ENCODE assay signal across 19 cellular contexts in the genomic region with DNA sequence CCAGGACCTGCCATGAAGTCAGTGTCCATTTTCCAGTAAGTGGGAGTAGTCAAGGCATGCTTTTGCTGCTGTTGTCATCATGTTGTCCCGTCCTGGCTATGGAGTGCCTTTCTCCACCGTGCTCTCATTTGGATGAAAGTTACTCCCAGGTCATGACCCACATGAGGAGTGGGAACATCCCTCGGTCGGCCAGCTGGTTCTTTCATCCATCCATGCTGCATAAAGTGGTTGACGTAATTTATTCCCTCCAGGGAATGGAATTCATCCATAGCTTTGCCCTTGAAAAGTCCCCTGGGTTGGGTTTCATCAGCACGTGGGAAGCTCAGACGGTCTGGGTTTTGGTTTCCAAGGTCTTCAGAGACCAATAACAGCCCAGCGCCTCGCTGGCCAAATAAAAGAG. TPM values are rescaled to one million over a fixed set of nuclear protein-coding genes. Genes with fewer than 3 reads are reported as not detected.
"Had no signal": no experiment of that assay in that cellular context is flagged by ENCODE, and none has a peak within 500 bp of the region (broad histone marks: within the 10 kb centered on the region; RNA-seq: fewer than 3 reads in every experiment).

No MANE protein-coding gene starts in this region.

- H3K9me3 ChIP-seq: colonic mucosa, SJSA1, upper lobe of left lung had no signal

- H3K4me3 ChIP-seq: colonic mucosa, SJSA1, spleen, upper lobe of left lung had no signal

- FAIRE-seq: astrocyte had no signal

- ATAC-seq: activated CD4-positive, alpha-beta T cell treated with anti-CD3 and anti-CD28 coated beads for 36 hours; activated CD8-positive, alpha-beta T cell treated with anti-CD3 and anti-CD28 coated beads, Interleukin-2, amount 10 ng/mL, durations not matched to agents 7 days and 5 days; activated naive CD8-positive, alpha-beta T cell treated with anti-CD3 and anti-CD28 coated beads, Interleukin-2, amount 50 U/mL, for 24 hours; stimulated activated memory B cell treated with anti-CD40 and anti-IgM and Interleukin-4, amounts not matched to agents 10 μg/mL and 1 μg/mL and 100 μg/mL, for 72 hours had no signal

- DNase-seq: activated CD4-positive, alpha-beta T cell treated with anti-CD3 and anti-CD28 coated beads for 36 hours; activated CD8-positive, alpha-beta memory T cell treated with anti-CD3 and anti-CD28 coated beads, Interleukin-2, amount 50 U/mL, for 48 hours; activated CD8-positive, alpha-beta T cell treated with anti-CD3 and anti-CD28 coated beads, Interleukin-2, amount 10 ng/mL, durations not matched to agents 7 days and 5 days; activated naive CD4-positive, alpha-beta T cell treated with Interleukin-2 at 50 U/mL for 16 hours; activated naive CD8-positive, alpha-beta T cell treated with anti-CD3 and anti-CD28 coated beads, Interleukin-2, amount 50 U/mL, for 24 hours; caudate nucleus; colonic mucosa; effector CD4-positive, alpha-beta T cell; immature natural killer cell; occipital lobe; spleen; stimulated activated CD4-positive, alpha-beta T cell treated with anti-CD3 and anti-CD28 coated beads, Interleukin-1b, Interleukin-23, amount 100 ng/mL, for 48 hours; substantia nigra; T-helper 9 cell; upper lobe of left lung had no signal

- H3K36me3 ChIP-seq: colonic mucosa, SJSA1, spleen, upper lobe of left lung had no signal

- H3K27ac ChIP-seq: colonic mucosa, SJSA1, spleen, upper lobe of left lung had no signal

- H3K27me3 ChIP-seq: colonic mucosa, upper lobe of left lung had no signal

- H3K4me1 ChIP-seq: colonic mucosa, SJSA1, spleen, upper lobe of left lung had no signal

RNA-seq across cellular contexts. Expression of gene PLA2G2A, which starts 11.6 kb away (rescaled TPM):
- total RNA-seq: activated CD4-positive, alpha-beta T cell treated with anti-CD3 and anti-CD28 coated beads for 36 hours; activated CD8-positive, alpha-beta T cell treated with anti-CD3 and anti-CD28 coated beads, Interleukin-2, amount 10 ng/mL, durations not matched to agents 7 days and 5 days; activated T-helper 1 cell treated with anti-CD3 and anti-CD28 coated beads, Interleukin-12 subunit alpha, Interleukin-12 subunit beta, Interleukin-2, Interleukin-4 antibody, amounts not matched to agents 30 ng/mL and 10 ng/mL and 1 ng/mL, durations not matched to agents 14 hours and 24 hours and 36 hours; astrocyte; occipital lobe; SJSA1 had no signal
- polyA plus RNA-seq: immature natural killer cell had no signal

RNA-seq across cellular contexts. Expression of gene PLA2G2E, which starts 44.4 kb away (rescaled TPM):
- total RNA-seq: activated CD4-positive, alpha-beta T cell treated with anti-CD3 and anti-CD28 coated beads for 36 hours; activated CD8-positive, alpha-beta T cell treated with anti-CD3 and anti-CD28 coated beads, Interleukin-2, amount 10 ng/mL, durations not matched to agents 7 days and 5 days; activated T-helper 1 cell treated with anti-CD3 and anti-CD28 coated beads, Interleukin-12 subunit alpha, Interleukin-12 subunit beta, Interleukin-2, Interleukin-4 antibody, amounts not matched to agents 30 ng/mL and 10 ng/mL and 1 ng/mL, durations not matched to agents 14 hours and 24 hours and 36 hours; astrocyte; colonic mucosa; occipital lobe; SJSA1; spleen; upper lobe of left lung had no signal
- polyA plus RNA-seq: immature natural killer cell, spleen had no signal
